ENCODE assay signal across 15 cellular contexts in genomic region chr17:74527756-74528155, GRCh38. TPM values are rescaled to one million over a fixed set of nuclear protein-coding genes. Genes with fewer than 3 reads are reported as not detected.
A peak's percentile ranks its signal among the peaks of the same experiment; 100 is the strongest.
DNase-seq lines count a peak whose midpoint lies in the region; ATAC-seq and TF ChIP-seq lines count a peak whose summit lies in the region.
"Had no signal": no experiment of that assay in that cellular context is flagged by ENCODE, and none has a peak within 500 bp of the region (broad histone marks: within the 10 kb centered on the region; RNA-seq: fewer than 3 reads in every experiment).

No MANE protein-coding gene starts in this region.

- H3K4me1 Mint-ChIP-seq in activated T-cell treated with anti-CD3 and anti-CD28 coated beads, Interleukin-2, amount 50 U/mL, for 24 hours (ENCODE audit: low read depth) = peaks cover 2% of the 10 kb centered on the region
- H3K4me1 Mint-ChIP-seq in activated T-cell treated with anti-CD3 and anti-CD28 coated beads, Interleukin-2, amount 50 U/mL, for 72 hours (ENCODE audit: low read depth) = peaks cover 6% of the 10 kb centered on the region

- no peaks in the 10 kb centered on the region for H3K36me3 Mint-ChIP-seq in activated T-cell treated with anti-CD3 and anti-CD28 coated beads, Interleukin-2, amount 50 U/mL, for 24 hours (ENCODE audit: low read depth)
- H3K36me3 Mint-ChIP-seq in activated T-cell treated with anti-CD3 and anti-CD28 coated beads, Interleukin-2, amount 50 U/mL, for 72 hours (ENCODE audit: insufficient read depth in 2 of 2) = peaks cover 0 to 5% of the 10 kb centered on the region in 2 donors
- peaks cover 0 to 8% of the 10 kb centered on the region in 2 donors for H3K36me3 Mint-ChIP-seq in activated naive CD4-positive, alpha-beta T cell treated with anti-CD3 and anti-CD28 coated beads, Interleukin-2, amount 50 U/mL, for 72 hours

- H3K4me3 Mint-ChIP-seq in activated T-cell treated with anti-CD3 and anti-CD28 coated beads, Interleukin-2, amount 50 U/mL, for 24 hours = no peak overlapping the region
- H3K4me3 Mint-ChIP-seq in activated T-cell treated with anti-CD3 and anti-CD28 coated beads, Interleukin-2, amount 50 U/mL, for 72 hours = no peak overlapping the region

- peak overlapping the region in 3 of 4 donors; percentile 34 to 80 (median 44) for H3K27ac ChIP-seq in upper lobe of left lung

- H3K9me3 ChIP-seq in upper lobe of left lung = peaks cover 0 to 8% (median 2%) of the 10 kb centered on the region in 4 donors

- no peak overlapping the region for H3K27ac Mint-ChIP-seq in activated T-cell treated with anti-CD3 and anti-CD28 coated beads, Interleukin-2, amount 50 U/mL, for 24 hours
- no peak overlapping the region for H3K27ac Mint-ChIP-seq in activated T-cell treated with anti-CD3 and anti-CD28 coated beads, Interleukin-2, amount 50 U/mL, for 72 hours
- H3K27ac Mint-ChIP-seq in activated naive CD4-positive, alpha-beta T cell treated with anti-CD3 and anti-CD28 coated beads, Interleukin-2, amount 50 U/mL, for 72 hours = no peak overlapping the region

- TF ChIP-seq CTCF in omental fat pad (IDR thresholded peaks at IDR 0.05) (no peak), upper lobe of left lung (IDR thresholded peaks at IDR 0.05) (no peak)

- H3K36me3 ChIP-seq in upper lobe of left lung = no peaks in the 10 kb centered on the region

- no peak for TF ChIP-seq POLR2A in upper lobe of left lung (IDR thresholded peaks at IDR 0.05)

- no peak for TF ChIP-seq EP300 in upper lobe of left lung (IDR thresholded peaks at IDR 0.05)

- DNase-seq in activated T-cell treated with anti-CD3 and anti-CD28 coated beads, Interleukin-2, amount 50 U/mL, for 24 hours = peak; percentile 8
- DNase-seq in activated T-cell treated with anti-CD3 and anti-CD28 coated beads, Interleukin-2, amount 50 U/mL, for 72 hours = no peak
- DNase-seq in activated CD8-positive, alpha-beta memory T cell treated with anti-CD3 and anti-CD28 coated beads, Interleukin-2, amount 50 U/mL, for 48 hours = peak; percentile 39
- DNase-seq in omental fat pad (ENCODE audit: low spot score) (peak; percentile 20), upper lobe of left lung (peak in 1 of 2 donors; percentile 12), OCI-M1 (lab: John Stamatoyannopoulos, UW) (no peak)
- DNase-seq in activated naive CD4-positive, alpha-beta T cell treated with anti-CD3 and anti-CD28 coated beads, Interleukin-2, amount 50 U/mL, for 72 hours (ENCODE audit: low spot score in 2 of 2) = no peak
- DNase-seq: GOT3, NCI-H1048, NCI-H1436 treated with DMSO at 0.1 percent for 48 hours, NCI-H2029 treated with DMSO at 0.1 percent for 48 hours, NCI-H748 treated with DMSO at 0.1 percent for 48 hours had no signal

- H3K27me3 Mint-ChIP-seq in activated T-cell treated with anti-CD3 and anti-CD28 coated beads, Interleukin-2, amount 50 U/mL, for 24 hours = peaks cover 46% of the 10 kb centered on the region
- peaks cover 39% of the 10 kb centered on the region for H3K27me3 Mint-ChIP-seq in activated T-cell treated with anti-CD3 and anti-CD28 coated beads, Interleukin-2, amount 50 U/mL, for 72 hours (ENCODE audit: low read depth)

- WGBS in upper lobe of left lung, 2 donors = 86 to 87% methylated on average over 8 of the region's 8 CpGs

- no peak for ATAC-seq in activated T-cell treated with anti-CD3 and anti-CD28 coated beads, Interleukin-2, amount 50 U/mL, for 72 hours (replicated peaks in 1 of 2)
- ATAC-seq in omental fat pad (ENCODE audit: low FRiP score) (no peak), upper lobe of left lung (ENCODE audit: low FRiP score in 2 of 2) (no peak), HG02938 (IDR thresholded peaks at IDR 0.05; ENCODE audit: unreplicated experiment) (no peak)
- no peak for ATAC-seq in activated naive CD4-positive, alpha-beta T cell treated with anti-CD3 and anti-CD28 coated beads, Interleukin-2, amount 50 U/mL, for 72 hours

- no peaks in the 10 kb centered on the region for H3K4me1 ChIP-seq in upper lobe of left lung

- no peaks in the 10 kb centered on the region for H3K27me3 ChIP-seq in upper lobe of left lung

- H3K4me3 ChIP-seq in upper lobe of left lung = no peak overlapping the region

- peaks cover 4% of the 10 kb centered on the region for H3K9me3 Mint-ChIP-seq in activated T-cell treated with anti-CD3 and anti-CD28 coated beads, Interleukin-2, amount 50 U/mL, for 24 hours
- peaks cover 0 to 4% of the 10 kb centered on the region in 2 donors for H3K9me3 Mint-ChIP-seq in activated T-cell treated with anti-CD3 and anti-CD28 coated beads, Interleukin-2, amount 50 U/mL, for 72 hours
- peaks cover 0 to 6% of the 10 kb centered on the region in 2 donors for H3K9me3 Mint-ChIP-seq in activated naive CD4-positive, alpha-beta T cell treated with anti-CD3 and anti-CD28 coated beads, Interleukin-2, amount 50 U/mL, for 72 hours

RNA-seq across cellular contexts. Expression of gene CD300LB, which starts 3.5 kb away (rescaled TPM):
- total RNA-seq in activated T-cell treated with anti-CD3 and anti-CD28 coated beads, Interleukin-2, amount 50 U/mL, for 72 hours = not detected
- total RNA-seq in omental fat pad (10 to 100 TPM in 1 of 4 donors, 1 to 10 TPM in 1, under 1 TPM in 2; 0.63 to 14.1 (median 0.86) TPM), upper lobe of left lung (1 to 10 TPM in 3 of 6 donors, under 1 TPM in 3; 0.49 to 3.1 (median 1.5) TPM)
- total RNA-seq in activated naive CD4-positive, alpha-beta T cell treated with anti-CD3 and anti-CD28 coated beads, Interleukin-2, amount 50 U/mL, for 72 hours = not detected
- total RNA-seq: MCF 10A, NCI-H460 had no signal

RNA-seq across cellular contexts. Expression of gene CD300C, which starts 18.2 kb away (rescaled TPM):
- total RNA-seq in activated T-cell treated with anti-CD3 and anti-CD28 coated beads, Interleukin-2, amount 50 U/mL, for 72 hours = under 1 TPM in 1 of 2 donors, not detected in 1; 0.16 TPM
- total RNA-seq in omental fat pad (1 to 10 TPM; 1.6 to 9.4 (median 2.1) TPM), upper lobe of left lung (10 to 100 TPM in 3 of 6 donors, 1 to 10 TPM in 2, under 1 TPM in 1; 0.98 to 19.4 (median 9.7) TPM)
- total RNA-seq in activated naive CD4-positive, alpha-beta T cell treated with anti-CD3 and anti-CD28 coated beads, Interleukin-2, amount 50 U/mL, for 72 hours = under 1 TPM in 1 of 2 donors, not detected in 1; 0.25 TPM
- total RNA-seq: MCF 10A had no signal

RNA-seq across cellular contexts. Expression of gene CD300H, which starts 39.6 kb away (rescaled TPM):
- not detected for total RNA-seq in activated T-cell treated with anti-CD3 and anti-CD28 coated beads, Interleukin-2, amount 50 U/mL, for 72 hours
- total RNA-seq in omental fat pad (not detected), upper lobe of left lung (1 to 10 TPM in 1 of 6 donors, under 1 TPM in 1, not detected in 4; 0.37 to 2.7 TPM)
- not detected for total RNA-seq in activated naive CD4-positive, alpha-beta T cell treated with anti-CD3 and anti-CD28 coated beads, Interleukin-2, amount 50 U/mL, for 72 hours
- total RNA-seq: MCF 10A, NCI-H460 had no signal

Comparison
In these comparisons a context has a peak if more than half of its experiments do, and no peak if none do; other contexts are left out.
1. DNase-seq: peak in activated T-cell treated with anti-CD3 and anti-CD28 coated beads, Interleukin-2, amount 50 U/mL, for 24 hours (single experiment), activated CD8-positive, alpha-beta memory T cell treated with anti-CD3 and anti-CD28 coated beads, Interleukin-2, amount 50 U/mL, for 48 hours (single experiment) and omental fat pad (single experiment); none in activated T-cell treated with anti-CD3 and anti-CD28 coated beads, Interleukin-2, amount 50 U/mL, for 72 hours (0 of 2), OCI-M1 (single experiment) and activated naive CD4-positive, alpha-beta T cell treated with anti-CD3 and anti-CD28 coated beads, Interleukin-2, amount 50 U/mL, for 72 hours (0 of 2).